ENCODE assay signal across 11 cellular contexts in the genomic region with DNA sequence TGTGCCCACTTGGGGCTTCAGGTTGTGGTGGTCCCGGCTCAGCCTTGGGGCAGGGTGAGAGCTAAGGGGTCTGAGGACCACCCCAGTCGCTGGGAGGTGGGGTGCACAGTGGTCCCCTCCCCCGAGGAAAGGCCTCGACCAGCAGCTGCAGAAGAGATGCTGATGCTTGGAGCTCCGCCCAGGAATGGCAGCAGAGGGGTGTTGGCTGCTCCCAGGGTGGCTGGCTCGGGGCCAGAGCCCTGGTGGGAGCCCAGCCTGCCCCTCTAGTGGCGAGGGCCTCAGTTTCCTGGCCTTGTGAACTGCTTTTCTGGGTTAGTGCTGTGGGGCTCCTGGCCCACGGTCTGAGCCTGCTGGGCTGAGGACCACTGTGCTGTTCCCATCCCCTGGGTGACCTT. TPM values are rescaled to one million over a fixed set of nuclear protein-coding genes. Genes with fewer than 3 reads are reported as not detected.
DNase-seq lines count a peak whose midpoint lies in the region; ATAC-seq and TF ChIP-seq lines count a peak whose summit lies in the region.
"Had no signal": no experiment of that assay in that cellular context is flagged by ENCODE, and none has a peak within 500 bp of the region (broad histone marks: within the 10 kb centered on the region; RNA-seq: fewer than 3 reads in every experiment).

No MANE protein-coding gene starts in this region.

- TF ChIP-seq RAD21 in HCT116 (IDR thresholded peaks at IDR 0.05; ENCODE audit: low read depth) = no peak

- H4K20me1 ChIP-seq in HCT116 (ENCODE audit: insufficient read depth) (no peaks in the 10 kb centered on the region), PC-3 (ENCODE audit: low read length) (no peaks in the 10 kb centered on the region)

- H3K9me2 ChIP-seq in HCT116 (ENCODE audit: insufficient read depth) (no peaks in the 10 kb centered on the region), PC-3 (replicated peaks; ENCODE audit: low read length) (no peaks in the 10 kb centered on the region)

- H3K79me2 ChIP-seq in HCT116 (ENCODE audit: insufficient read depth, low read length) (no peaks in the 10 kb centered on the region; the same call in 1 of the 2 replicates), PC-3 (ENCODE audit: low read length) (no peaks in the 10 kb centered on the region)

- H3K9me3 ChIP-seq in HCT116 (ENCODE audit: control insufficient read depth in 1 of 2, insufficient read depth in 1 of 2, low read depth in 1 of 2, low read length in 2 of 2) = no peaks in the 10 kb centered on the region
- no peaks in the 10 kb centered on the region for H3K9me3 ChIP-seq in PC-3 (ENCODE audit: low read length)
- H3K9me3 ChIP-seq in heart left ventricle = no peaks in the 10 kb centered on the region

- TF ChIP-seq POLR2A in HCT116 (IDR thresholded peaks at IDR 0.05; ENCODE audit: borderline replicate concordance, extremely low read depth, insufficient read depth, insufficient read length) (no peak), heart left ventricle (IDR thresholded peaks at IDR 0.05) (no peak)

- no peaks in the 10 kb centered on the region for H3K27me3 ChIP-seq in HCT116 (ENCODE audit: insufficient read depth, low read length)
- H3K27me3 ChIP-seq in PC-3 (ENCODE audit: low read length) = no peaks in the 10 kb centered on the region
- H3K27me3 ChIP-seq in heart left ventricle = peaks cover 0 to 23% (median 0%) of the 10 kb centered on the region in 9 donors
- H3K27me3 ChIP-seq in rectal smooth muscle tissue (ENCODE audit: control insufficient read depth, insufficient read depth, low read length) = peaks cover 14% of the 10 kb centered on the region

- no peak overlapping the region for H2AFZ ChIP-seq in HCT116 (ENCODE audit: low read depth, low read length, poor library complexity, severe bottlenecking)
- H2AFZ ChIP-seq in PC-3 (ENCODE audit: low read length) = no peak overlapping the region

- ATAC-seq in HCT116 = no peak
- ATAC-seq in PC-3 = no peak
- ATAC-seq in heart left ventricle = peak in 3 of 4 donors; percentile 1 to 31 (median 15)
- ATAC-seq in GM21717 (IDR thresholded peaks at IDR 0.05; ENCODE audit: unreplicated experiment) = no peak

- TF ChIP-seq CTCF in HCT116 (IDR thresholded peaks at IDR 0.05 in 2 of 3, conservative IDR thresholded peaks at IDR 0.05 in 1 of 3; ENCODE audit: borderline replicate concordance in 1 of 3, insufficient read depth in 1 of 3, low read depth in 2 of 3, low read length in 2 of 3) (no peak), PC-3 (conservative IDR thresholded peaks at IDR 0.05; ENCODE audit: low read depth, low read length) (no peak), heart left ventricle (IDR thresholded peaks at IDR 0.05) (peak in 1 of 12 donors; percentile 16)

- peaks cover 15 to 27% of the 10 kb centered on the region in 2 experiments for H3K4me1 ChIP-seq in HCT116 (ENCODE audit: control insufficient read depth in 1 of 2, insufficient read depth in 2 of 2, low read length in 2 of 2)
- no peaks in the 10 kb centered on the region; the same call in 1 of the 2 replicates for H3K4me1 ChIP-seq in PC-3 (ENCODE audit: insufficient read depth, low read length)
- H3K4me1 ChIP-seq in heart left ventricle = peaks cover 4 to 46% (median 34%) of the 10 kb centered on the region in 12 donors
- H3K4me1 ChIP-seq in rectal smooth muscle tissue (ENCODE audit: control insufficient read depth, insufficient read depth, low read length) = no peaks in the 10 kb centered on the region

- H3K36me3 ChIP-seq in HCT116 (ENCODE audit: control insufficient read depth in 1 of 2, insufficient read depth in 2 of 2, low read length in 2 of 2) = no peaks in the 10 kb centered on the region; a peak in 1 of 4 replicates
- H3K36me3 ChIP-seq in PC-3 (ENCODE audit: low read depth, low read length) = no peaks in the 10 kb centered on the region
- no peaks in the 10 kb centered on the region for H3K36me3 ChIP-seq in heart left ventricle
- no peaks in the 10 kb centered on the region for H3K36me3 ChIP-seq in rectal smooth muscle tissue (ENCODE audit: control insufficient read depth, insufficient read depth, low read length)

- H3K4me3 ChIP-seq in HCT116 (replicated peaks in 1 of 2; ENCODE audit: low read depth in 1 of 2, low read length in 2 of 2) = peak overlapping the region; percentile 56 to 64
- H3K4me3 ChIP-seq in PC-3 (ENCODE audit: low read length) = peak overlapping the region; percentile 70
- H3K4me3 ChIP-seq in heart left ventricle = peak overlapping the region; percentile 59 to 91 (median 76)
- H3K4me3 ChIP-seq in rectal smooth muscle tissue (ENCODE audit: low read length) = peak overlapping the region; percentile 32

- H3F3A ChIP-seq in PC-3 (ENCODE audit: low read length, unreplicated experiment) = no peaks in the 10 kb centered on the region

- POLR2A ChIA-PET in HCT116 (lab: Charles Lee) = interaction anchor here (1.7 kb wide), 1 partner anchor 15 kb away, joined by 4 read pairs; no protein-coding TSS in a partner anchor
- POLR2A ChIA-PET in PC-3 (lab: Charles Lee; ENCODE audit: unreplicated experiment) = no interaction called here

- H3K4me2 ChIP-seq in HCT116 (ENCODE audit: low read length) (peak overlapping the region; percentile 78), PC-3 (ENCODE audit: low read length) (peak overlapping the region; percentile 90)

- intact Hi-C loops in HCT116 (cut with micrococcal nuclease) (no loop called here), PC-3 (cut with micrococcal nuclease) (no loop called here), heart left ventricle (cut with DNase I) (loop anchor here in 1 of 10 donors (5.0 kb wide), 1 partner anchor 36 kb away; no protein-coding TSS in a partner anchor)

- no TSS peak for BruUV-seq in HCT116 (replicated peaks; lab: Mats Ljungman, UMichigan)
- BruUV-seq in PC-3 (replicated peaks; lab: Mats Ljungman, UMichigan) = no TSS peak

- WGBS in heart left ventricle, 4 donors = 25 to 44% (median 34%) methylated on average over 4 to 8 of the region's 8 CpGs

- no peak for DNase-seq in HCT116 (ENCODE audit: low read depth, low spot score)
- no peak for DNase-seq in PC-3
- peak in 3 of 5 donors; percentile 44 to 82 (median 66) for DNase-seq in heart left ventricle
- DNase-seq in cerebellar nuclear complex (lab: John Stamatoyannopoulos, UW) = no peak
- no peak for DNase-seq in glomerular visceral epithelial cell (ENCODE audit: extremely low spot score)
- no peak for DNase-seq in central memory CD4-positive, alpha-beta T cell
- DNase-seq: activated naive CD4-positive, alpha-beta T cell treated with anti-CD3 and anti-CD28 coated beads for 36 hours; foreskin fibroblast; stimulated activated CD4-positive, alpha-beta T cell treated with anti-CD3 and anti-CD28 coated beads, Interleukin-15, amount 100 ng/mL, for 24 hours had no signal

- peak overlapping the region; percentile 64; the same call in 1 of the 2 replicates for H3K27ac ChIP-seq in HCT116 (ENCODE audit: low read depth, low read length)
- H3K27ac ChIP-seq in PC-3 (ENCODE audit: low read length) = no peak overlapping the region
- H3K27ac ChIP-seq in heart left ventricle = peak overlapping the region in 11 of 12 donors; percentile 74 to 91 (median 86)
- peak overlapping the region; percentile 56 for H3K27ac ChIP-seq in rectal smooth muscle tissue (ENCODE audit: low read depth, low read length)

- CTCF ChIA-PET in HCT116 (lab: Charles Lee) = interaction anchor here (1.4 kb wide), 1 partner anchor 16 kb away, joined by 3 read pairs; no protein-coding TSS in a partner anchor
- CTCF ChIA-PET in PC-3 (lab: Charles Lee) = no interaction called here

- RAD21 ChIA-PET in HCT116 (lab: Charles Lee; ENCODE audit: low non-redundant PET in 1 of 2, low total read pairs in 2 of 2, uncharacterized antibody in 2 of 2, unreplicated experiment in 2 of 2) = no interaction called here

- H3K9ac ChIP-seq in HCT116 (ENCODE audit: low read length) = peak overlapping the region; percentile 69
- no peak overlapping the region for H3K9ac ChIP-seq in PC-3 (ENCODE audit: low read length)
- H3K9ac ChIP-seq in rectal smooth muscle tissue (ENCODE audit: low read length) = no peak overlapping the region

TF ChIP-seq in HCT116, 20 proteins besides CTCF, POLR2A, EP300 and RAD21:
- TF ChIP-seq ZFX (IDR thresholded peaks at IDR 0.05) = no peak
- TF ChIP-seq POLR2AphosphoS5 (IDR thresholded peaks at IDR 0.05; ENCODE audit: low read depth, low read length) = no peak
- no peak for TF ChIP-seq JUND (IDR thresholded peaks at IDR 0.05)
- TF ChIP-seq YY1 (IDR thresholded peaks at IDR 0.05; ENCODE audit: extremely low read depth, insufficient replicate concordance, low read depth, low read length) = no peak

RNA-seq across cellular contexts. Expression of a gene that starts 1.2 kb away (rescaled TPM):
- 15.6 TPM for total RNA-seq in HCT116 (2021; ENCODE audit: unreplicated experiment)
- polyA plus RNA-seq in HCT116 (2012) = 13.9 and 14.7 TPM in 2 replicates
- total RNA-seq in PC-3 (2014; rRNA removed) = 19.5 and 26.3 TPM in 2 replicates
- 10 to 100 TPM; 14.4 to 46.3 (median 19.8) TPM for total RNA-seq in heart left ventricle
- polyA plus RNA-seq in heart left ventricle = 10 to 100 TPM; 18.1 to 24.4 TPM

RNA-seq across cellular contexts. Expression of a gene that starts 26.3 kb away (rescaled TPM):
- total RNA-seq in HCT116 (2021; ENCODE audit: unreplicated experiment) = 86.0 TPM
- polyA plus RNA-seq in HCT116 (2012) = 84.7 and 91.2 TPM in 2 replicates
- total RNA-seq in PC-3 (2014; rRNA removed) = 103 and 106 TPM in 2 replicates
- 10 to 100 TPM; 52.4 to 90.7 (median 62.5) TPM for total RNA-seq in heart left ventricle
- polyA plus RNA-seq in heart left ventricle = 100 to 1,000 TPM in 1 of 2 donors, 10 to 100 TPM in 1; 88.8 to 122 TPM

RNA-seq across cellular contexts. Expression of a gene that starts 29.2 kb away (rescaled TPM):
- total RNA-seq in HCT116 (2021; ENCODE audit: unreplicated experiment) (not detected), PC-3 (2014; rRNA removed) (not detected in 2 replicates), heart left ventricle (10 to 100 TPM in 5 of 9 donors, 1 to 10 TPM in 2, under 1 TPM in 2; 0.50 to 21.5 (median 10.1) TPM)
- 0.07 TPM in 1 of 2 replicates, not detected in the other for polyA plus RNA-seq in HCT116 (2012)
- 10 to 100 TPM; 15.7 to 40.7 TPM for polyA plus RNA-seq in heart left ventricle

RNA-seq across cellular contexts. Expression of a gene that starts 34.8 kb away (rescaled TPM):
- not detected for total RNA-seq in HCT116 (2021; ENCODE audit: unreplicated experiment)
- polyA plus RNA-seq in HCT116 (2012) = not detected in 2 replicates
- not detected in 2 replicates for total RNA-seq in PC-3 (2014; rRNA removed)
- total RNA-seq in heart left ventricle = 10 to 100 TPM in 5 of 9 donors, 1 to 10 TPM in 3, under 1 TPM in 1; 0.81 to 58.7 (median 15.8) TPM
- polyA plus RNA-seq in heart left ventricle = 100 to 1,000 TPM in 1 of 2 donors, 10 to 100 TPM in 1; 46.1 to 101 TPM
- total RNA-seq: activated naive CD4-positive, alpha-beta T cell treated with anti-CD3 and anti-CD28 coated beads for 36 hours had no signal

RNA-seq across cellular contexts. Expression of a gene that starts 44.5 kb away (rescaled TPM):
- total RNA-seq in HCT116 (2021; ENCODE audit: unreplicated experiment) = not detected
- polyA plus RNA-seq in HCT116 (2012) = not detected in 2 replicates
- not detected in 2 replicates for total RNA-seq in PC-3 (2014; rRNA removed)
- total RNA-seq in heart left ventricle = not detected
- polyA plus RNA-seq in heart left ventricle = not detected
- total RNA-seq: activated naive CD4-positive, alpha-beta T cell treated with anti-CD3 and anti-CD28 coated beads for 36 hours had no signal

Comparison
In these comparisons a context has a peak if more than half of its experiments do, and no peak if none do; other contexts are left out.
1. ATAC-seq: peak in heart left ventricle (3 of 4); none in HCT116 (single experiment), PC-3 (single experiment) and GM21717 (single experiment).
2. DNase-seq: peak in heart left ventricle (3 of 5); none in HCT116 (single experiment), PC-3 (single experiment), cerebellar nuclear complex (0 of 2), glomerular visceral epithelial cell (single experiment) and central memory CD4-positive, alpha-beta T cell (single experiment).
3. Peak in every context shown above with its lines, with median percentiles within 50 percentile points of each other: H3K4me3 ChIP-seq.